ENCODE assay signal across 1 cellular context in genomic region chr1:172827841-172828240, GRCh38.
TF ChIP-seq lines count a peak whose summit lies in the region.

No MANE protein-coding gene starts in this region.

TF ChIP-seq in IMR-90, 13 proteins besides CTCF, POLR2A, EP300 and RAD21:
- no peak for TF ChIP-seq MXI1 (IDR thresholded peaks at IDR 0.05; ENCODE audit: borderline replicate concordance, low read depth, low read length)
- TF ChIP-seq NFE2L2 (IDR thresholded peaks at IDR 0.05; ENCODE audit: low read depth, low read length), result no peak
- no peak for TF ChIP-seq ELK1 (IDR thresholded peaks at IDR 0.05; ENCODE audit: borderline replicate concordance, low read depth, low read length)
- TF ChIP-seq CHD1 (IDR thresholded peaks at IDR 0.05; ENCODE audit: low read depth, low read length), result no peak
- no peak for TF ChIP-seq MAFK (IDR thresholded peaks at IDR 0.05; ENCODE audit: low read depth, low read length)
- TF ChIP-seq USF2 (IDR thresholded peaks at IDR 0.05; ENCODE audit: low read depth, low read length), result no peak
- no peak for TF ChIP-seq RFX5 (IDR thresholded peaks at IDR 0.05; ENCODE audit: low read depth, low read length)
- TF ChIP-seq SMC3 (IDR thresholded peaks at IDR 0.05; ENCODE audit: low read depth, low read length), result no peak
- no peak for TF ChIP-seq CEBPB (IDR thresholded peaks at IDR 0.05; ENCODE audit: low read depth, low read length)
- no peak for TF ChIP-seq BHLHE40 (IDR thresholded peaks at IDR 0.05; ENCODE audit: low read depth, low read length)
- no peak for TF ChIP-seq RCOR1 (IDR thresholded peaks at IDR 0.05; ENCODE audit: insufficient replicate concordance, low read length)
- no peak for TF ChIP-seq FOS (IDR thresholded peaks at IDR 0.05; ENCODE audit: low read depth, low read length)
- TF ChIP-seq MAZ (IDR thresholded peaks at IDR 0.05; ENCODE audit: borderline replicate concordance, low read depth, low read length), result no peak
